In the genomic region with DNA sequence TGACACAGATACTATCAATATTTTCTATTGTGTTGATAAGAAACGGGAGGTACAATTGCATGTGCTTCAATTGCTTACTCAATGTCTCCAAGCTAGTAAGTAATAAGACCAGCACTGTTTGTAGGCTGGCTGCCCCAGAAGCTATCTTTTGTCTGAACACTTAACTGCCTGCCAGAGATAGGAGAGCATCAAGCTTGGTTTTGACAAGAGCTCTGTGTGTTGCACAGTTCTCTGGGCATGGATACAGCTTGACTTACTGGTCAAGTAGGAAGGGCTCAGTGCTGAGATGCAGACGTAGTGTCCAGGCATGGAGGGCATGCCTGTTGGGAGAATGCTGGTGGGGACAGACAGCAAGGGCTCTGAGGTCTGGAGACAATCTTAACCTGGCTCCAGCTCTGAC, we compare ENCODE assay signal across 29 cellular contexts.
"Had no signal": no experiment of that assay in that cellular context is flagged by ENCODE, and none has a peak within 500 bp of the region (broad histone marks: within the 10 kb centered on the region; RNA-seq: fewer than 3 reads in every experiment).

No MANE protein-coding gene starts in this region.

- H3K9me3 ChIP-seq: esophagus squamous epithelium, gastrocnemius medialis, lower lobe of right lung, upper lobe of left lung, vagina had no signal

- H3K27me3 ChIP-seq: esophagus squamous epithelium, gastrocnemius medialis, neural progenitor cell, upper lobe of left lung, vagina had no signal

- H2AFZ ChIP-seq: neural progenitor cell, parathyroid adenoma had no signal

- H3K4me1 ChIP-seq: esophagus squamous epithelium, gastrocnemius medialis, lower lobe of right lung, neural progenitor cell, parathyroid adenoma, upper lobe of left lung, vagina had no signal

- H3K4me3 ChIP-seq: esophagus squamous epithelium, gastrocnemius medialis, lower lobe of right lung, neural progenitor cell, skin epidermis, upper lobe of left lung, vagina had no signal

- H3K36me3 ChIP-seq: esophagus squamous epithelium, gastrocnemius medialis, lower lobe of right lung, neural progenitor cell, upper lobe of left lung, vagina had no signal

- DNase-seq: activated CD4-positive, alpha-beta T cell treated with anti-CD3 and anti-CD28 coated beads for 36 hours; activated CD4-positive, CD25-positive, alpha-beta regulatory T cell; activated CD8-positive, alpha-beta memory T cell treated with anti-CD3 and anti-CD28 coated beads, Interleukin-2, amount 10 ng/mL, durations not matched to agents 7 days and 5 days; activated CD8-positive, alpha-beta T cell treated with anti-CD3 and anti-CD28 coated beads, Interleukin-2, amount 10 ng/mL, durations not matched to agents 7 days and 5 days; activated naive CD4-positive, alpha-beta T cell; activated T-cell treated with anti-CD3 and anti-CD28 coated beads, Interleukin-2, amount 50 U/mL, for 72 hours; dermis blood vessel endothelial cell; effector CD4-positive, alpha-beta T cell; esophagus squamous epithelium; gastrocnemius medialis; hypothalamus; immature natural killer cell; kidney; lower lobe of right lung; mesendoderm; natural killer cell; occipital lobe; stimulated activated CD4-positive, alpha-beta T cell treated with anti-CD3 and anti-CD28 coated beads, Interleukin-4, amount 100 ng/mL, for 24 hours; stimulated activated naive CD8-positive, alpha-beta T cell treated with anti-CD3 and anti-CD28 coated beads, Interleukin-15, amount 100 ng/mL, for 72 hours; substantia nigra; T-helper 17 cell; T1000; upper lobe of left lung had no signal

- H3K27ac ChIP-seq: esophagus squamous epithelium, gastrocnemius medialis, lower lobe of right lung, neural progenitor cell, parathyroid adenoma, skin epidermis, upper lobe of left lung, vagina had no signal

- H3K4me2 ChIP-seq: neural progenitor cell had no signal

- ATAC-seq: activated CD4-positive, alpha-beta T cell treated with anti-CD3 and anti-CD28 coated beads for 36 hours; activated CD8-positive, alpha-beta memory T cell treated with anti-CD3 and anti-CD28 coated beads, Interleukin-2, amount 10 ng/mL, durations not matched to agents 7 days and 5 days; activated CD8-positive, alpha-beta T cell treated with anti-CD3 and anti-CD28 coated beads, Interleukin-2, amount 10 ng/mL, durations not matched to agents 7 days and 5 days; activated T-cell treated with anti-CD3 and anti-CD28 coated beads, Interleukin-2, amount 50 U/mL, for 72 hours; gastrocnemius medialis; lower lobe of right lung; sciatic nerve; stimulated activated effector memory CD8-positive, alpha-beta T cell treated with anti-CD3 and anti-CD28 coated beads, Interleukin-12 subunit alpha, Interleukin-12 subunit beta, amount 100 ng/mL, for 72 hours; stimulated activated naive CD8-positive, alpha-beta T cell treated with anti-CD3 and anti-CD28 coated beads, Interleukin-15, amount 100 ng/mL, for 72 hours; T-helper 17 cell had no signal

- H3K79me2 ChIP-seq: parathyroid adenoma had no signal

- H3K9ac ChIP-seq: neural progenitor cell, parathyroid adenoma had no signal
